ENCODE assay signal across 1 cellular context in the genomic region with DNA sequence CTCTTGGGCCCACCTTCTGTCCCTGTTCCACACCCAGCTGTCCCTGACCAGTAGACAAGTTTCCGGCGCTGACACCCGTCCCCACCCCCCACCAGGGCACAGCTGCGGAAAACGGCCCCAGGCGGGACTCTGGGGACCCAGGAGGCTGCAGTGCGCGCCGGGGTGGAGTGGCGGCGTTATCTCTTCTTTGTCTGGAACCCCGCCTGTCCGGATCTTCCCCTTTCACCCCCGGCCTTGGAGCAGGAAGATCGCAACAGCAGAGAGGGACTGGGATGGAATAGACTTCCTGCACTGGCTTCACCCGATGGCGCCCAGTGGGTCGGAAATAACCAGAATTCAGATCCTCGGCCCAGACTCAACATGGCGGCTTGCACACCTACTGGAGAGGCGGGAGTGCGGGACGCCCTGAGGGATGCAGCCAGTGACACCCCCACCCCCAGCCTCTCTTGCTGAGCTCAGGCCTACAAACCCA.
TF ChIP-seq lines count a peak whose summit lies in the region.

No MANE protein-coding gene starts in this region.

TF ChIP-seq in GM12878, 131 proteins besides CTCF, POLR2A, EP300 and RAD21 (continued from another document):
- TF ChIP-seq KLF5 (IDR thresholded peaks at IDR 0.05; ENCODE audit: partially characterized antibody) = no peak
- TF ChIP-seq USF2 (IDR thresholded peaks at IDR 0.05; ENCODE audit: borderline replicate concordance, low read depth, low read length) = no peak
- TF ChIP-seq, protein P1, sequence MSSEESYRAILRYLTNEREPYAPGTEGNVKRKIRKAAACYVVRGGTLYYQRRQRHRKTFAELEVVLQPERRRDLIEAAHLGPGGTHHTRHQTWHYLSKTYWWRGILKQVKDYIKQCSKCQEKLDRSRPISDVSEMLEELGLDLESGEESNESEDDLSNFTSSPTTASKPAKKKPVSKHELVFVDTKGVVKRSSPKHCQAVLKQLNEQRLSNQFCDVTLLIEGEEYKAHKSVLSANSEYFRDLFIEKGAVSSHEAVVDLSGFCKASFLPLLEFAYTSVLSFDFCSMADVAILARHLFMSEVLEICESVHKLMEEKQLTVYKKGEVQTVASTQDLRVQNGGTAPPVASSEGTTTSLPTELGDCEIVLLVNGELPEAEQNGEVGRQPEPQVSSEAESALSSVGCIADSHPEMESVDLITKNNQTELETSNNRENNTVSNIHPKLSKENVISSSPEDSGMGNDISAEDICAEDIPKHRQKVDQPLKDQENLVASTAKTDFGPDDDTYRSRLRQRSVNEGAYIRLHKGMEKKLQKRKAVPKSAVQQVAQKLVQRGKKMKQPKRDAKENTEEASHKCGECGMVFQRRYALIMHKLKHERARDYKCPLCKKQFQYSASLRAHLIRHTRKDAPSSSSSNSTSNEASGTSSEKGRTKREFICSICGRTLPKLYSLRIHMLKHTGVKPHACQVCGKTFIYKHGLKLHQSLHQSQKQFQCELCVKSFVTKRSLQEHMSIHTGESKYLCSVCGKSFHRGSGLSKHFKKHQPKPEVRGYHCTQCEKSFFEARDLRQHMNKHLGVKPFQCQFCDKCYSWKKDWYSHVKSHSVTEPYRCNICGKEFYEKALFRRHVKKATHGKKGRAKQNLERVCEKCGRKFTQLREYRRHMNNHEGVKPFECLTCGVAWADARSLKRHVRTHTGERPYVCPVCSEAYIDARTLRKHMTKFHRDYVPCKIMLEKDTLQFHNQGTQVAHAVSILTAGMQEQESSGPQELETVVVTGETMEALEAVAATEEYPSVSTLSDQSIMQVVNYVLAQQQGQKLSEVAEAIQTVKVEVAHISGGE (CRISPR knock-in tag; IDR thresholded peaks at IDR 0.05) = no peak
- 0 out of 3 replicates have a peak, but pooled peaks of 1 of the 2 experiments have one; percentile 28 for TF ChIP-seq EGR1 (IDR thresholded peaks at IDR 0.05; ENCODE audit: borderline replicate concordance in 1 of 2, low read depth in 2 of 2, low read length in 2 of 2)
- peak; percentile 89 for TF ChIP-seq TCF12 (IDR thresholded peaks at IDR 0.05; ENCODE audit: low read depth, low read length)
- no peak for TF ChIP-seq GABPA (IDR thresholded peaks at IDR 0.05; ENCODE audit: low read depth)
- no peak for TF ChIP-seq NRF1 (conservative IDR thresholded peaks at IDR 0.05; ENCODE audit: low read depth, low read length)
- peak; percentile 89 for TF ChIP-seq YY1 (IDR thresholded peaks at IDR 0.05; ENCODE audit: low read depth, low read length)
- peak; percentile 49; the same call in 1 of the 3 replicates for TF ChIP-seq POU2F2 (IDR thresholded peaks at IDR 0.05; ENCODE audit: borderline replicate concordance, low read depth, low read length)
- 0 out of 2 replicates have a peak, but pooled peaks have one; percentile 18 for TF ChIP-seq MTA2 (IDR thresholded peaks at IDR 0.05; ENCODE audit: low read depth)
- TF ChIP-seq STAT1 (conservative IDR thresholded peaks at IDR 0.05) = no peak
- TF ChIP-seq, protein P2, sequence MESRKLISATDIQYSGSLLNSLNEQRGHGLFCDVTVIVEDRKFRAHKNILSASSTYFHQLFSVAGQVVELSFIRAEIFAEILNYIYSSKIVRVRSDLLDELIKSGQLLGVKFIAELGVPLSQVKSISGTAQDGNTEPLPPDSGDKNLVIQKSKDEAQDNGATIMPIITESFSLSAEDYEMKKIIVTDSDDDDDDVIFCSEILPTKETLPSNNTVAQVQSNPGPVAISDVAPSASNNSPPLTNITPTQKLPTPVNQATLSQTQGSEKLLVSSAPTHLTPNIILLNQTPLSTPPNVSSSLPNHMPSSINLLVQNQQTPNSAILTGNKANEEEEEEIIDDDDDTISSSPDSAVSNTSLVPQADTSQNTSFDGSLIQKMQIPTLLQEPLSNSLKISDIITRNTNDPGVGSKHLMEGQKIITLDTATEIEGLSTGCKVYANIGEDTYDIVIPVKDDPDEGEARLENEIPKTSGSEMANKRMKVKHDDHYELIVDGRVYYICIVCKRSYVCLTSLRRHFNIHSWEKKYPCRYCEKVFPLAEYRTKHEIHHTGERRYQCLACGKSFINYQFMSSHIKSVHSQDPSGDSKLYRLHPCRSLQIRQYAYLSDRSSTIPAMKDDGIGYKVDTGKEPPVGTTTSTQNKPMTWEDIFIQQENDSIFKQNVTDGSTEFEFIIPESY (IDR thresholded peaks at IDR 0.05) = no peak
- TF ChIP-seq ZNF687 (IDR thresholded peaks at IDR 0.05) = 0 out of 2 replicates have a peak, but pooled peaks have one; percentile 46
- no peak for TF ChIP-seq ZZZ3 (IDR thresholded peaks at IDR 0.05; ENCODE audit: control insufficient read depth, insufficient read length, low read depth)
- no peak for TF ChIP-seq ZNF592 (IDR thresholded peaks at IDR 0.05)
- TF ChIP-seq, protein P3, sequence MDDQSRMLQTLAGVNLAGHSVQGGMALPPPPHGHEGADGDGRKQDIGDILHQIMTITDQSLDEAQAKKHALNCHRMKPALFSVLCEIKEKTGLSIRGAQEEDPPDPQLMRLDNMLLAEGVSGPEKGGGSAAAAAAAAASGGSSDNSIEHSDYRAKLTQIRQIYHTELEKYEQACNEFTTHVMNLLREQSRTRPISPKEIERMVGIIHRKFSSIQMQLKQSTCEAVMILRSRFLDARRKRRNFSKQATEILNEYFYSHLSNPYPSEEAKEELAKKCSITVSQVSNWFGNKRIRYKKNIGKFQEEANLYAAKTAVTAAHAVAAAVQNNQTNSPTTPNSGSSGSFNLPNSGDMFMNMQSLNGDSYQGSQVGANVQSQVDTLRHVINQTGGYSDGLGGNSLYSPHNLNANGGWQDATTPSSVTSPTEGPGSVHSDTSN (IDR thresholded peaks at IDR 0.05; ENCODE audit: insufficient replicate concordance, low read depth, low read length) = peak; percentile 27
- no peak for TF ChIP-seq PML (IDR thresholded peaks at IDR 0.05; ENCODE audit: low read length)
- TF ChIP-seq SRF (IDR thresholded peaks at IDR 0.05; ENCODE audit: low read depth in 2 of 2, low read length in 2 of 2) = no peak
- TF ChIP-seq, protein P4, sequence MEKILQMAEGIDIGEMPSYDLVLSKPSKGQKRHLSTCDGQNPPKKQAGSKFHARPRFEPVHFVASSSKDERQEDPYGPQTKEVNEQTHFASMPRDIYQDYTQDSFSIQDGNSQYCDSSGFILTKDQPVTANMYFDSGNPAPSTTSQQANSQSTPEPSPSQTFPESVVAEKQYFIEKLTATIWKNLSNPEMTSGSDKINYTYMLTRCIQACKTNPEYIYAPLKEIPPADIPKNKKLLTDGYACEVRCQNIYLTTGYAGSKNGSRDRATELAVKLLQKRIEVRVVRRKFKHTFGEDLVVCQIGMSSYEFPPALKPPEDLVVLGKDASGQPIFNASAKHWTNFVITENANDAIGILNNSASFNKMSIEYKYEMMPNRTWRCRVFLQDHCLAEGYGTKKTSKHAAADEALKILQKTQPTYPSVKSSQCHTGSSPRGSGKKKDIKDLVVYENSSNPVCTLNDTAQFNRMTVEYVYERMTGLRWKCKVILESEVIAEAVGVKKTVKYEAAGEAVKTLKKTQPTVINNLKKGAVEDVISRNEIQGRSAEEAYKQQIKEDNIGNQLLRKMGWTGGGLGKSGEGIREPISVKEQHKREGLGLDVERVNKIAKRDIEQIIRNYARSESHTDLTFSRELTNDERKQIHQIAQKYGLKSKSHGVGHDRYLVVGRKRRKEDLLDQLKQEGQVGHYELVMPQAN (conservative IDR thresholded peaks at IDR 0.05) = peak; percentile 54; the same call in 1 of the 2 replicates
- no peak for TF ChIP-seq TARDBP (IDR thresholded peaks at IDR 0.05; ENCODE audit: borderline replicate concordance)
- no peak for TF ChIP-seq SREBF2 (IDR thresholded peaks at IDR 0.05; ENCODE audit: low read length)
- no peak for TF ChIP-seq RCOR1 (conservative IDR thresholded peaks at IDR 0.05; ENCODE audit: low read depth, low read length)
